Comparison of ENCODE assay signal across 10 cellular contexts in the genomic region with DNA sequence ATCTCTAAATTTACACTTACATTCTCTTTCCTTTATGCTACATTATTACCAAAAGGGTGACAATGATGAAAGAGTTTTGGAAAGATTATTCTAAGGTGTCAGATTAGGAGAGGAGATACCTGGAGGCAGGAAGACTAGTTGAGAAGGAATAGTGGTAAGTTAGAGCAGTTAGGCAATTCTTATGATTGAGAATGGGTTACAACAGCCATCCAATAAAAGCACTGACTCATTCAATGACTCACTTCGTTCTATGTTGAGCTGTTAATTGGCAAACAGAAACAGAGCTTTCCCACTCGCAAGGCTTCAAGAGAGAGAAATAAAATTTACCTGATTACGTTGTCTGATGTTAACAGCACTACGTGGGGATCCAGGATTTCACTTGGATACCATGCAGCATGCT. TPM values are rescaled to one million over a fixed set of nuclear protein-coding genes. Genes with fewer than 3 reads are reported as not detected.
DNase-seq lines count a peak whose midpoint lies in the region; ATAC-seq and TF ChIP-seq lines count a peak whose summit lies in the region.
"Had no signal": no experiment of that assay in that cellular context is flagged by ENCODE, and none has a peak within 500 bp of the region (broad histone marks: within the 10 kb centered on the region; RNA-seq: fewer than 3 reads in every experiment).

No MANE protein-coding gene starts in this region.

- H3K9me3 Mint-ChIP-seq in activated T-cell treated with anti-CD3 and anti-CD28 coated beads, Interleukin-2, amount 50 U/mL, for 72 hours, result no peaks in the 10 kb centered on the region

- H3K4me1 ChIP-seq in thoracic aorta (ENCODE audit: control insufficient read depth in 1 of 2, low read depth in 2 of 2) (peaks cover 16 to 39% of the 10 kb centered on the region in 2 donors), Karpas-422 (ENCODE audit: low read length) (peaks cover 17% of the 10 kb centered on the region)

- peak overlapping the region; percentile 14 to 53 for H3K4me3 Mint-ChIP-seq in activated T-cell treated with anti-CD3 and anti-CD28 coated beads, Interleukin-2, amount 50 U/mL, for 72 hours

- H3K36me3 Mint-ChIP-seq in activated T-cell treated with anti-CD3 and anti-CD28 coated beads, Interleukin-2, amount 50 U/mL, for 72 hours (ENCODE audit: insufficient read depth in 2 of 2), result peaks cover 27 to 50% of the 10 kb centered on the region in 2 donors

- no peaks in the 10 kb centered on the region for H3K9me2 ChIP-seq in Karpas-422 (replicated peaks; ENCODE audit: insufficient read depth, low read length)

- no peak overlapping the region for H3K9ac ChIP-seq in Karpas-422 (ENCODE audit: low read length)

- H3K9me3 ChIP-seq in thoracic aorta (no peaks in the 10 kb centered on the region), Karpas-422 (ENCODE audit: low read length) (no peaks in the 10 kb centered on the region)
- H3K9me3 ChIP-seq: spleen had no signal

- peaks cover 26% of the 10 kb centered on the region; the same call in 1 of the 2 replicates for H4K20me1 ChIP-seq in Karpas-422 (ENCODE audit: insufficient read depth, low read depth, low read length)

- H3K27me3 ChIP-seq in thoracic aorta (replicated peaks; ENCODE audit: insufficient read depth) (no peaks in the 10 kb centered on the region), Karpas-422 (ENCODE audit: low read length) (no peaks in the 10 kb centered on the region)
- H3K27me3 ChIP-seq: spleen had no signal

- no peaks in the 10 kb centered on the region for H3K27me3 Mint-ChIP-seq in activated T-cell treated with anti-CD3 and anti-CD28 coated beads, Interleukin-2, amount 50 U/mL, for 72 hours (ENCODE audit: low read depth)

- H3K36me3 ChIP-seq in thoracic aorta (peaks cover 29% of the 10 kb centered on the region), Karpas-422 (ENCODE audit: insufficient read depth, low read length) (peaks cover 69% of the 10 kb centered on the region)

- peaks cover 87% of the 10 kb centered on the region for H3K79me2 ChIP-seq in Karpas-422 (ENCODE audit: low read length)

- no peak for DNase-seq in activated T-cell treated with anti-CD3 and anti-CD28 coated beads, Interleukin-2, amount 50 U/mL, for 72 hours
- DNase-seq in activated T-cell treated with anti-CD3 and anti-CD28 coated beads, Interleukin-2, amount 50 U/mL, for 1 hour, result no peak
- DNase-seq in fibroblast of villous mesenchyme (ENCODE audit: low read depth) (peak; percentile 96), thoracic aorta (ENCODE audit: low spot score) (no peak), Karpas-422 (no peak)
- DNase-seq in stimulated activated naive CD4-positive, alpha-beta T cell (lab: John Stamatoyannopoulos, UW), result no peak
- DNase-seq: RPMI8226, spleen had no signal

- peak; percentile 86 to 88 for ATAC-seq in activated T-cell treated with anti-CD3 and anti-CD28 coated beads, Interleukin-2, amount 50 U/mL, for 72 hours (replicated peaks in 1 of 2)
- ATAC-seq in SK-N-SH treated with all-trans-retinoic acid at 6 μM for 48 hours (peak; percentile 76), thoracic aorta (ENCODE audit: insufficient number of reproducible peaks, low FRiP score, low read depth) (peak; percentile 94), HG02840 (IDR thresholded peaks at IDR 0.05; ENCODE audit: low FRiP score, unreplicated experiment) (no peak)

- H3K4me1 Mint-ChIP-seq in activated T-cell treated with anti-CD3 and anti-CD28 coated beads, Interleukin-2, amount 50 U/mL, for 72 hours (ENCODE audit: low read depth), result peaks cover 72% of the 10 kb centered on the region

- H3K27ac ChIP-seq in thoracic aorta, result peak overlapping the region; percentile 63 to 80
- H3K27ac ChIP-seq in Karpas-422 (ENCODE audit: low read length), result no peak overlapping the region
- H3K27ac ChIP-seq: spleen had no signal

- peak overlapping the region; percentile 95 for H3K27ac Mint-ChIP-seq in activated T-cell treated with anti-CD3 and anti-CD28 coated beads, Interleukin-2, amount 50 U/mL, for 72 hours

- TF ChIP-seq CTCF in fibroblast of villous mesenchyme (IDR thresholded peaks at IDR 0.05; ENCODE audit: insufficient read depth, low read depth, low read length) (no peak), thoracic aorta (IDR thresholded peaks at IDR 0.05) (no peak)

- H3K4me3 ChIP-seq in fibroblast of villous mesenchyme (ENCODE audit: low read depth, low read length) (no peak overlapping the region), thoracic aorta (peak overlapping the region; percentile 47), Karpas-422 (ENCODE audit: low read length) (no peak overlapping the region)
- H3K4me3 ChIP-seq: spleen had no signal

- H3K4me2 ChIP-seq in Karpas-422 (ENCODE audit: low read depth, low read length, poor library complexity, severe bottlenecking), result no peak overlapping the region

- H2AFZ ChIP-seq in Karpas-422 (ENCODE audit: low read length), result no peak overlapping the region

TF ChIP-seq in SK-N-SH treated with all-trans-retinoic acid at 6 μM for 48 hours, 23 proteins besides CTCF, POLR2A, EP300 and RAD21:
- TF ChIP-seq ZC3H10 (CRISPR knock-in tag; IDR thresholded peaks at IDR 0.05) (no peak), ESRRG (CRISPR knock-in tag; IDR thresholded peaks at IDR 0.05) (no peak), ZFP3 (CRISPR knock-in tag; IDR thresholded peaks at IDR 0.05) (no peak), BACH2 (CRISPR knock-in tag; IDR thresholded peaks at IDR 0.05; ENCODE audit: borderline replicate concordance) (no peak), CSDC2 (CRISPR knock-in tag; IDR thresholded peaks at IDR 0.05) (no peak), PPARA (CRISPR knock-in tag; IDR thresholded peaks at IDR 0.05; ENCODE audit: borderline replicate concordance) (no peak)
- TF ChIP-seq, protein P1, sequence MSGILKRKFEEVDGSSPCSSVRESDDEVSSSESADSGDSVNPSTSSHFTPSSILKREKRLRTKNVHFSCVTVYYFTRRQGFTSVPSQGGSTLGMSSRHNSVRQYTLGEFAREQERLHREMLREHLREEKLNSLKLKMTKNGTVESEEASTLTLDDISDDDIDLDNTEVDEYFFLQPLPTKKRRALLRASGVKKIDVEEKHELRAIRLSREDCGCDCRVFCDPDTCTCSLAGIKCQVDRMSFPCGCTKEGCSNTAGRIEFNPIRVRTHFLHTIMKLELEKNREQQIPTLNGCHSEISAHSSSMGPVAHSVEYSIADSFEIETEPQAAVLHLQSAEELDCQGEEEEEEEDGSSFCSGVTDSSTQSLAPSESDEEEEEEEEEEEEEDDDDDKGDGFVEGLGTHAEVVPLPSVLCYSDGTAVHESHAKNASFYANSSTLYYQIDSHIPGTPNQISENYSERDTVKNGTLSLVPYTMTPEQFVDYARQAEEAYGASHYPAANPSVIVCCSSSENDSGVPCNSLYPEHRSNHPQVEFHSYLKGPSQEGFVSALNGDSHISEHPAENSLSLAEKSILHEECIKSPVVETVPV (CRISPR knock-in tag; IDR thresholded peaks at IDR 0.05), result no peak
TF ChIP-seq in SK-N-SH treated with all-trans-retinoic acid at 6 μM for 48 hours: peak in this region for 0.

RNA-seq across cellular contexts. Expression of gene NUP88, which starts 5.8 kb away (rescaled TPM):
- 100 to 1,000 TPM in 1 of 2 donors, 10 to 100 TPM in 1; 97.4 to 103 TPM for total RNA-seq in activated T-cell treated with anti-CD3 and anti-CD28 coated beads, Interleukin-2, amount 50 U/mL, for 72 hours
- total RNA-seq in fibroblast of villous mesenchyme (96.3 and 106 TPM in 2 replicates), thoracic aorta (10 to 100 TPM; 74.1 to 95.0 TPM)
- total RNA-seq in Karpas-422 (2014; rRNA removed; shearing (Covaris generic); ENCODE audit: low replicate concordance), result 113 and 116 TPM in 2 replicates

RNA-seq across cellular contexts. Expression of gene RPAIN, which starts 6.3 kb away (rescaled TPM):
- 10 to 100 TPM; 62.6 to 65.0 TPM for total RNA-seq in activated T-cell treated with anti-CD3 and anti-CD28 coated beads, Interleukin-2, amount 50 U/mL, for 72 hours
- total RNA-seq in fibroblast of villous mesenchyme (35.0 and 39.6 TPM in 2 replicates), thoracic aorta (10 to 100 TPM; 33.1 to 44.5 TPM)
- 53.5 and 67.5 TPM in 2 replicates for total RNA-seq in Karpas-422 (2014; rRNA removed; shearing (Covaris generic); ENCODE audit: low replicate concordance)

RNA-seq across cellular contexts. Expression of gene C1QBP, which starts 25.3 kb away (rescaled TPM):
- total RNA-seq in activated T-cell treated with anti-CD3 and anti-CD28 coated beads, Interleukin-2, amount 50 U/mL, for 72 hours, result 100 to 1,000 TPM; 203 to 206 TPM
- total RNA-seq in fibroblast of villous mesenchyme (179 and 233 TPM in 2 replicates), thoracic aorta (10 to 100 TPM; 37.0 to 71.7 TPM)
- total RNA-seq in Karpas-422 (2014; rRNA removed; shearing (Covaris generic); ENCODE audit: low replicate concordance), result 314 and 361 TPM in 2 replicates

RNA-seq across cellular contexts. Expression of gene DHX33, which starts 55.1 kb away (rescaled TPM):
- 10 to 100 TPM; 20.6 to 26.4 TPM for total RNA-seq in activated T-cell treated with anti-CD3 and anti-CD28 coated beads, Interleukin-2, amount 50 U/mL, for 72 hours
- 14.2 and 14.8 TPM in 2 replicates for total RNA-seq in fibroblast of villous mesenchyme
- 10 to 100 TPM; 13.3 to 19.8 TPM for total RNA-seq in thoracic aorta
- total RNA-seq in Karpas-422 (2014; rRNA removed; shearing (Covaris generic); ENCODE audit: low replicate concordance), result 17.0 and 19.5 TPM in 2 replicates
